ENCODE assay signal across 1 cellular context in the genomic region with DNA sequence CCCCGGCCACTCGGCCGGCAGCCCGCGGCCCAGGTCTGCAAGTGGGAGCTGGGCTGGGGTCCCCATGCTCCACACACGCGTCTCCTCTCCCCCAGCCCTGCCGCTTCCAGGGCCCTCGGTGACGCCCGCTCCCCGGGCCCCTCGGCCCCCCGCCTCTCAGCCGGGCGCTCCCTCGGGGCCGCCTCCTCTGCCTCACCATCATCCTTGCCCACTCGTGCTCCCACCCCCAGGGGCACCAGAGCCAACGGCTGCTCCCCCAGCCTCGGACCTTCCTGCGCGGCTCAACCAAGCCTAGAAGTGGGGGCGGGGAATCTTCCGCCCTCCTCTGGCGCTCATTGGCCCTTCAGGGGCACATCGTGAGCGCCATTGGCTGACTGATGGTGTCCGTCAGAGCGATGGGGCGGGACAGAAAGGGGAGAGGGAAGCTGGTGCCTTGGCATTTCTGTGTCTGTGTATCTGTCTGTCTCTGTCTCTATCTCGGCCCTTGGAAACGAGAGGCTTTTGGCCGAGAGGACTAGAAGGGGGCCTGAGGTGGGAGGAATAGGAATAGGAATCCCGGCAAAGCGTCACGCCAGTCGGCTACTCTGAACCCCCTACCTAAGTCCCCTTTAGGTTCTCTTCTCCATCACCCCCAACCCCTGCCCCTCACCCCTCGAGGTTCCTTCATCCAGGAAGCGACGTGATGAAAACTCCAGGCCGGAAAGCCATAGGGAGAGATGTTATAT.
TF ChIP-seq lines count a peak whose summit lies in the region.

No MANE protein-coding gene starts in this region.

TF ChIP-seq in HEK293, 187 proteins besides CTCF, POLR2A, EP300 and RAD21 (continued from another document and continues in another):
- TF ChIP-seq, protein P1, sequence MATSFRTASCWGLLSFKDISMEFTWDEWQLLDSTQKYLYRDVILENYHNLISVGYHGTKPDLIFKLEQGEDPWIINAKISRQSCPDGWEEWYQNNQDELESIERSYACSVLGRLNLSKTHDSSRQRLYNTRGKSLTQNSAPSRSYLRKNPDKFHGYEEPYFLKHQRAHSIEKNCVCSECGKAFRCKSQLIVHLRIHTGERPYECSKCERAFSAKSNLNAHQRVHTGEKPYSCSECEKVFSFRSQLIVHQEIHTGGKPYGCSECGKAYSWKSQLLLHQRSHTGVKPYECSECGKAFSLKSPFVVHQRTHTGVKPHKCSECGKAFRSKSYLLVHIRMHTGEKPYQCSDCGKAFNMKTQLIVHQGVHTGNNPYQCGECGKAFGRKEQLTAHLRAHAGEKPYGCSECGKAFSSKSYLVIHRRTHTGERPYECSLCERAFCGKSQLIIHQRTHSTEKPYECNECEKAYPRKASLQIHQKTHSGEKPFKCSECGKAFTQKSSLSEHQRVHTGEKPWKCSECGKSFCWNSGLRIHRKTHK (tag by site-specific recombination; IDR thresholded peaks at IDR 0.05) = no peak
- no peak for TF ChIP-seq TCF7L2 (IDR thresholded peaks at IDR 0.05; ENCODE audit: borderline replicate concordance, low read depth, low read length)
- no peak for TF ChIP-seq ZNF501 (tag by site-specific recombination; IDR thresholded peaks at IDR 0.05)
- TF ChIP-seq ZNF404 (tag by site-specific recombination; IDR thresholded peaks at IDR 0.05) = no peak
- TF ChIP-seq GLIS1 (tag by site-specific recombination; IDR thresholded peaks at IDR 0.05) = peak; percentile 65; the same call in 1 of the 2 replicates
- no peak for TF ChIP-seq ZNF510 (tag by site-specific recombination; IDR thresholded peaks at IDR 0.05; ENCODE audit: insufficient replicate concordance)
- no peak for TF ChIP-seq ZSCAN23 (tag by site-specific recombination; IDR thresholded peaks at IDR 0.05)
- no peak for TF ChIP-seq ZNF133 (tag by site-specific recombination; IDR thresholded peaks at IDR 0.05)
- no peak for TF ChIP-seq ZNF433 (tag by site-specific recombination; IDR thresholded peaks at IDR 0.05; ENCODE audit: low read depth)
- no peak for TF ChIP-seq ZNF555 (tag by site-specific recombination; conservative IDR thresholded peaks at IDR 0.05)
- no peak for TF ChIP-seq ZNF391 (tag by site-specific recombination; IDR thresholded peaks at IDR 0.05; ENCODE audit: borderline replicate concordance, low read depth)
- peak; percentile 94 for TF ChIP-seq ZBTB20 (tag by site-specific recombination; IDR thresholded peaks at IDR 0.05)
- no peak for TF ChIP-seq ZNF623 (tag by site-specific recombination; IDR thresholded peaks at IDR 0.05)
- TF ChIP-seq ZNF560 (tag by site-specific recombination; IDR thresholded peaks at IDR 0.05; ENCODE audit: borderline replicate concordance) = no peak
- TF ChIP-seq, protein P2, sequence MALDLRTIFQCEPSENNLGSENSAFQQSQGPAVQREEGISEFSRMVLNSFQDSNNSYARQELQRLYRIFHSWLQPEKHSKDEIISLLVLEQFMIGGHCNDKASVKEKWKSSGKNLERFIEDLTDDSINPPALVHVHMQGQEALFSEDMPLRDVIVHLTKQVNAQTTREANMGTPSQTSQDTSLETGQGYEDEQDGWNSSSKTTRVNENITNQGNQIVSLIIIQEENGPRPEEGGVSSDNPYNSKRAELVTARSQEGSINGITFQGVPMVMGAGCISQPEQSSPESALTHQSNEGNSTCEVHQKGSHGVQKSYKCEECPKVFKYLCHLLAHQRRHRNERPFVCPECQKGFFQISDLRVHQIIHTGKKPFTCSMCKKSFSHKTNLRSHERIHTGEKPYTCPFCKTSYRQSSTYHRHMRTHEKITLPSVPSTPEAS (tag by site-specific recombination; IDR thresholded peaks at IDR 0.05) = no peak
- no peak for TF ChIP-seq ZBTB7A (tag by site-specific recombination; IDR thresholded peaks at IDR 0.05; ENCODE audit: low read depth)
- TF ChIP-seq ZNF561 (tag by site-specific recombination; IDR thresholded peaks at IDR 0.05; ENCODE audit: borderline replicate concordance) = no peak
- TF ChIP-seq ZFP37 (tag by site-specific recombination; IDR thresholded peaks at IDR 0.05) = no peak
- TF ChIP-seq, protein P3, sequence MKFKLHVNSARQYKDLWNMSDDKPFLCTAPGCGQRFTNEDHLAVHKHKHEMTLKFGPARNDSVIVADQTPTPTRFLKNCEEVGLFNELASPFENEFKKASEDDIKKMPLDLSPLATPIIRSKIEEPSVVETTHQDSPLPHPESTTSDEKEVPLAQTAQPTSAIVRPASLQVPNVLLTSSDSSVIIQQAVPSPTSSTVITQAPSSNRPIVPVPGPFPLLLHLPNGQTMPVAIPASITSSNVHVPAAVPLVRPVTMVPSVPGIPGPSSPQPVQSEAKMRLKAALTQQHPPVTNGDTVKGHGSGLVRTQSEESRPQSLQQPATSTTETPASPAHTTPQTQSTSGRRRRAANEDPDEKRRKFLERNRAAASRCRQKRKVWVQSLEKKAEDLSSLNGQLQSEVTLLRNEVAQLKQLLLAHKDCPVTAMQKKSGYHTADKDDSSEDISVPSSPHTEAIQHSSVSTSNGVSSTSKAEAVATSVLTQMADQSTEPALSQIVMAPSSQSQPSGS (tag by site-specific recombination; IDR thresholded peaks at IDR 0.05; ENCODE audit: low read depth) = no peak
- TF ChIP-seq, protein P4, sequence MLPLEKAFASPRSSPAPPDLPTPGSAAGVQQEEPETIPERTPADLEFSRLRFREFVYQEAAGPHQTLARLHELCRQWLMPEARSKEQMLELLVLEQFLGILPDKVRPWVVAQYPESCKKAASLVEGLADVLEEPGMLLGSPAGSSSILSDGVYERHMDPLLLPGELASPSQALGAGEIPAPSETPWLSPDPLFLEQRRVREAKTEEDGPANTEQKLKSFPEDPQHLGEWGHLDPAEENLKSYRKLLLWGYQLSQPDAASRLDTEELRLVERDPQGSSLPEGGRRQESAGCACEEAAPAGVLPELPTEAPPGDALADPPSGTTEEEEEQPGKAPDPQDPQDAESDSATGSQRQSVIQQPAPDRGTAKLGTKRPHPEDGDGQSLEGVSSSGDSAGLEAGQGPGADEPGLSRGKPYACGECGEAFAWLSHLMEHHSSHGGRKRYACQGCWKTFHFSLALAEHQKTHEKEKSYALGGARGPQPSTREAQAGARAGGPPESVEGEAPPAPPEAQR (tag by site-specific recombination; IDR thresholded peaks at IDR 0.05) = no peak
- TF ChIP-seq, protein P5, sequence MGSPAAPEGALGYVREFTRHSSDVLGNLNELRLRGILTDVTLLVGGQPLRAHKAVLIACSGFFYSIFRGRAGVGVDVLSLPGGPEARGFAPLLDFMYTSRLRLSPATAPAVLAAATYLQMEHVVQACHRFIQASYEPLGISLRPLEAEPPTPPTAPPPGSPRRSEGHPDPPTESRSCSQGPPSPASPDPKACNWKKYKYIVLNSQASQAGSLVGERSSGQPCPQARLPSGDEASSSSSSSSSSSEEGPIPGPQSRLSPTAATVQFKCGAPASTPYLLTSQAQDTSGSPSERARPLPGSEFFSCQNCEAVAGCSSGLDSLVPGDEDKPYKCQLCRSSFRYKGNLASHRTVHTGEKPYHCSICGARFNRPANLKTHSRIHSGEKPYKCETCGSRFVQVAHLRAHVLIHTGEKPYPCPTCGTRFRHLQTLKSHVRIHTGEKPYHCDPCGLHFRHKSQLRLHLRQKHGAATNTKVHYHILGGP (tag by site-specific recombination; IDR thresholded peaks at IDR 0.05) = no peak
- TF ChIP-seq ZNF114 (tag by site-specific recombination; IDR thresholded peaks at IDR 0.05) = no peak
- no peak for TF ChIP-seq ZNF366 (tag by site-specific recombination; conservative IDR thresholded peaks at IDR 0.05)
- TF ChIP-seq EGR2 (tag by site-specific recombination; IDR thresholded peaks at IDR 0.05; ENCODE audit: low read depth) = peak; percentile 89
- no peak for TF ChIP-seq ZNF311 (tag by site-specific recombination; IDR thresholded peaks at IDR 0.05; ENCODE audit: borderline replicate concordance)
- TF ChIP-seq, protein P6, sequence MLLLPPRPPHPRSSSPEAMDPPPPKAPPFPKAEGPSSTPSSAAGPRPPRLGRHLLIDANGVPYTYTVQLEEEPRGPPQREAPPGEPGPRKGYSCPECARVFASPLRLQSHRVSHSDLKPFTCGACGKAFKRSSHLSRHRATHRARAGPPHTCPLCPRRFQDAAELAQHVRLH (tag by site-specific recombination; IDR thresholded peaks at IDR 0.05) = no peak
- TF ChIP-seq ZNF2 (tag by site-specific recombination; IDR thresholded peaks at IDR 0.05) = no peak
- no peak for TF ChIP-seq ZNF747 (tag by site-specific recombination; IDR thresholded peaks at IDR 0.05)
- TF ChIP-seq GFI1B (tag by site-specific recombination; IDR thresholded peaks at IDR 0.05) = no peak
- no peak for TF ChIP-seq HOXD13 (CRISPR knock-in tag; IDR thresholded peaks at IDR 0.05; ENCODE audit: borderline replicate concordance)
- TF ChIP-seq GLI4 (tag by site-specific recombination; IDR thresholded peaks at IDR 0.05) = no peak
- no peak for TF ChIP-seq ZNF776 (tag by site-specific recombination; IDR thresholded peaks at IDR 0.05; ENCODE audit: borderline replicate concordance)
- TF ChIP-seq, protein P7, sequence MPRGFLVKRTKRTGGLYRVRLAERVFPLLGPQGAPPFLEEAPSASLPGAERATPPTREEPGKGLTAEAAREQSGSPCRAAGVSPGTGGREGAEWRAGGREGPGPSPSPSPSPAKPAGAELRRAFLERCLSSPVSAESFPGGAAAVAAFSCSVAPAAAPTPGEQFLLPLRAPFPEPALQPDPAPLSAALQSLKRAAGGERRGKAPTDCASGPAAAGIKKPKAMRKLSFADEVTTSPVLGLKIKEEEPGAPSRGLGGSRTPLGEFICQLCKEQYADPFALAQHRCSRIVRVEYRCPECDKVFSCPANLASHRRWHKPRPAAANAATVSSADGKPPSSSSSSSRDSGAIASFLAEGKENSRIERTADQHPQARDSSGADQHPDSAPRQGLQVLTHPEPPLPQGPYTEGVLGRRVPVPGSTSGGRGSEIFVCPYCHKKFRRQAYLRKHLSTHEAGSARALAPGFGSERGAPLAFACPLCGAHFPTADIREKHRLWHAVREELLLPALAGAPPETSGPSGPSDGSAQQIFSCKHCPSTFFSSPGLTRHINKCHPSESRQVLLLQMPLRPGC (tag by site-specific recombination; IDR thresholded peaks at IDR 0.05) = no peak
- TF ChIP-seq, protein P8, sequence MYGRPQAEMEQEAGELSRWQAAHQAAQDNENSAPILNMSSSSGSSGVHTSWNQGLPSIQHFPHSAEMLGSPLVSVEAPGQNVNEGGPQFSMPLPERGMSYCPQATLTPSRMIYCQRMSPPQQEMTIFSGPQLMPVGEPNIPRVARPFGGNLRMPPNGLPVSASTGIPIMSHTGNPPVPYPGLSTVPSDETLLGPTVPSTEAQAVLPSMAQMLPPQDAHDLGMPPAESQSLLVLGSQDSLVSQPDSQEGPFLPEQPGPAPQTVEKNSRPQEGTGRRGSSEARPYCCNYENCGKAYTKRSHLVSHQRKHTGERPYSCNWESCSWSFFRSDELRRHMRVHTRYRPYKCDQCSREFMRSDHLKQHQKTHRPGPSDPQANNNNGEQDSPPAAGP (tag by site-specific recombination; IDR thresholded peaks at IDR 0.05) = 0 out of 2 replicates have a peak, but pooled peaks have one; percentile 30
- TF ChIP-seq, protein P9, sequence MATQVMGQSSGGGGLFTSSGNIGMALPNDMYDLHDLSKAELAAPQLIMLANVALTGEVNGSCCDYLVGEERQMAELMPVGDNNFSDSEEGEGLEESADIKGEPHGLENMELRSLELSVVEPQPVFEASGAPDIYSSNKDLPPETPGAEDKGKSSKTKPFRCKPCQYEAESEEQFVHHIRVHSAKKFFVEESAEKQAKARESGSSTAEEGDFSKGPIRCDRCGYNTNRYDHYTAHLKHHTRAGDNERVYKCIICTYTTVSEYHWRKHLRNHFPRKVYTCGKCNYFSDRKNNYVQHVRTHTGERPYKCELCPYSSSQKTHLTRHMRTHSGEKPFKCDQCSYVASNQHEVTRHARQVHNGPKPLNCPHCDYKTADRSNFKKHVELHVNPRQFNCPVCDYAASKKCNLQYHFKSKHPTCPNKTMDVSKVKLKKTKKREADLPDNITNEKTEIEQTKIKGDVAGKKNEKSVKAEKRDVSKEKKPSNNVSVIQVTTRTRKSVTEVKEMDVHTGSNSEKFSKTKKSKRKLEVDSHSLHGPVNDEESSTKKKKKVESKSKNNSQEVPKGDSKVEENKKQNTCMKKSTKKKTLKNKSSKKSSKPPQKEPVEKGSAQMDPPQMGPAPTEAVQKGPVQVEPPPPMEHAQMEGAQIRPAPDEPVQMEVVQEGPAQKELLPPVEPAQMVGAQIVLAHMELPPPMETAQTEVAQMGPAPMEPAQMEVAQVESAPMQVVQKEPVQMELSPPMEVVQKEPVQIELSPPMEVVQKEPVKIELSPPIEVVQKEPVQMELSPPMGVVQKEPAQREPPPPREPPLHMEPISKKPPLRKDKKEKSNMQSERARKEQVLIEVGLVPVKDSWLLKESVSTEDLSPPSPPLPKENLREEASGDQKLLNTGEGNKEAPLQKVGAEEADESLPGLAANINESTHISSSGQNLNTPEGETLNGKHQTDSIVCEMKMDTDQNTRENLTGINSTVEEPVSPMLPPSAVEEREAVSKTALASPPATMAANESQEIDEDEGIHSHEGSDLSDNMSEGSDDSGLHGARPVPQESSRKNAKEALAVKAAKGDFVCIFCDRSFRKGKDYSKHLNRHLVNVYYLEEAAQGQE (tag by site-specific recombination; IDR thresholded peaks at IDR 0.05) = no peak
- TF ChIP-seq ZFP41 (tag by site-specific recombination; IDR thresholded peaks at IDR 0.05; ENCODE audit: borderline replicate concordance) = no peak
- no peak for TF ChIP-seq OVOL3 (tag by site-specific recombination; IDR thresholded peaks at IDR 0.05)
- no peak for TF ChIP-seq ZNF791 (tag by site-specific recombination; IDR thresholded peaks at IDR 0.05)
- TF ChIP-seq, protein P10, sequence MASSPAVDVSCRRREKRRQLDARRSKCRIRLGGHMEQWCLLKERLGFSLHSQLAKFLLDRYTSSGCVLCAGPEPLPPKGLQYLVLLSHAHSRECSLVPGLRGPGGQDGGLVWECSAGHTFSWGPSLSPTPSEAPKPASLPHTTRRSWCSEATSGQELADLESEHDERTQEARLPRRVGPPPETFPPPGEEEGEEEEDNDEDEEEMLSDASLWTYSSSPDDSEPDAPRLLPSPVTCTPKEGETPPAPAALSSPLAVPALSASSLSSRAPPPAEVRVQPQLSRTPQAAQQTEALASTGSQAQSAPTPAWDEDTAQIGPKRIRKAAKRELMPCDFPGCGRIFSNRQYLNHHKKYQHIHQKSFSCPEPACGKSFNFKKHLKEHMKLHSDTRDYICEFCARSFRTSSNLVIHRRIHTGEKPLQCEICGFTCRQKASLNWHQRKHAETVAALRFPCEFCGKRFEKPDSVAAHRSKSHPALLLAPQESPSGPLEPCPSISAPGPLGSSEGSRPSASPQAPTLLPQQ (tag by site-specific recombination; IDR thresholded peaks at IDR 0.05) = no peak
- TF ChIP-seq ZNF600 (tag by site-specific recombination; IDR thresholded peaks at IDR 0.05) = no peak
- no peak for TF ChIP-seq ZNF146 (tag by site-specific recombination; IDR thresholded peaks at IDR 0.05)
- no peak for TF ChIP-seq ZNF670 (tag by site-specific recombination; IDR thresholded peaks at IDR 0.05; ENCODE audit: low read depth)
- peak; percentile 23; the same call in 1 of the 2 replicates for TF ChIP-seq SP7 (tag by site-specific recombination; IDR thresholded peaks at IDR 0.05)
- TF ChIP-seq ZBTB48 (tag by site-specific recombination; IDR thresholded peaks at IDR 0.05) = peak; percentile 42; the same call in 1 of the 2 replicates
- no peak for TF ChIP-seq ZNF544 (tag by site-specific recombination; IDR thresholded peaks at IDR 0.05)
- TF ChIP-seq ZNF248 (tag by site-specific recombination; IDR thresholded peaks at IDR 0.05) = no peak
- no peak for TF ChIP-seq KLF7 (tag by site-specific recombination; IDR thresholded peaks at IDR 0.05; ENCODE audit: borderline replicate concordance)
